8 cellular contexts compared by ENCODE assay signal in the genomic region with DNA sequence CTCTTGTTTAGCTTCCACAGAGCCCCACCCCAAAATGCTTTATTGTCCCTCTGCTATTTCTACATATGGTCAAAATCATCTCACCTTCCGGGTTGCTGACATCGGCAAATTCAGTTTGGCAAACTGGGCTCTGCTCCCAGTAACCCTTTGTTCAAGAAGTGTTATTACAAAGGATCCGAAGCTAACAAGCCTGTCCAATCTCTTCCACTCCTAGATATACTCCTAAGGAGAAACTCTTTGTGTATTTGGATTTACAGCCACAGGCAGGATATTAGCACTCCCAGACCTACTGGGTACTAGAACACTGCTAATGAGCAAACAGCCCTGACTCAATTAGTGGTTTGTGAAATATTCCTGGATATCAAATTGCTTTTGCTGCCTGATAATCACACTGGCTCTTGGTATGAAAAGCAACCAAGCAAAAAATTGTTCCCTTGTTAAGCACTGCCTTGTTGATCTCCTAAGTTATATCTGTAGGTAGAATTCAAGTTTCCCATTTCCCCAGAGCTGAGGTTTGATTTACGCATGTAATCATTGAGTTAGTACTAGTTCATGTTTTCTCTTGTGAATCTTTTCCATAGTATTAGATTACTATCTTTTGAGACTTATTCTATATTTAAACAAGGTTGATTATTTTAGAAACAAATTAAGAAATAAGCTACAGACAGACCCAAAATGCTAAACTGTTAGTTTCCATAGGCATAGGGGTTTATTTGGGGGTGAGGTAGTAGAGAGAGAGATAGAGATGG. TPM values are rescaled to one million over a fixed set of nuclear protein-coding genes. Genes with fewer than 3 reads are reported as not detected.
DNase-seq lines count a peak whose midpoint lies in the region; ATAC-seq and FAIRE-seq lines count a peak whose summit lies in the region.

No MANE protein-coding gene starts in this region.

- H2BK120ac ChIP-seq in neuronal stem cell (ENCODE audit: low read depth, low read length): no peak overlapping the region

- H3K36me3 ChIP-seq in mesodermal cell (ENCODE audit: control insufficient read depth, insufficient read depth, low read length) (peaks cover 16% of the 10 kb centered on the region), neuronal stem cell (replicated peaks in 1 of 2; ENCODE audit: control insufficient read depth in 2 of 2, insufficient read depth in 2 of 2, low read length in 2 of 2) (no peaks in the 10 kb centered on the region)

- no peak overlapping the region for H4K91ac ChIP-seq in neuronal stem cell (ENCODE audit: low read depth, low read length, poor library complexity)

- H2AK5ac ChIP-seq in neuronal stem cell (ENCODE audit: low read depth, low read length): no peak overlapping the region

- H3K27ac ChIP-seq in mesodermal cell (ENCODE audit: low read depth, low read length, severe bottlenecking) (no peak overlapping the region), neuronal stem cell (replicated peaks; ENCODE audit: low read length) (no peak overlapping the region)

- no peak overlapping the region for H3K23ac ChIP-seq in neuronal stem cell (ENCODE audit: low read depth, low read length, poor library complexity)

- DNase-seq in SHP77 (lab: John Stamatoyannopoulos, UW): peak; percentile 32 to 36
- DNase-seq in SHP77 treated with DMSO at 0.1 percent for 48 hours (lab: John Stamatoyannopoulos, UW): no peak
- peak; percentile 73 to 86 for DNase-seq in NCI-H526 (lab: John Stamatoyannopoulos, UW)
- DNase-seq in neuronal stem cell (ENCODE audit: low spot score): no peak
- DNase-seq in epidermal melanocyte (ENCODE audit: insufficient read length, low spot score): no peak

- 92% methylated on average over 2 of the region's 4 CpGs; no CpG with 5 or more reads in 1 of the 2 experiments for WGBS in mesodermal cell (ENCODE audit: insufficient coverage in 2 of 2), 2 experiments
- WGBS in neuronal stem cell (ENCODE audit: extremely low coverage in 2 of 2, insufficient read length in 2 of 2, insufficient replicate concordance in 1 of 2), 2 donors: no CpG with 5 or more reads among the region's 4 CpGs

- peak; percentile 82 for FAIRE-seq in colon (lab: Jason Lieb, UNC)

- no peak overlapping the region for H2BK15ac ChIP-seq in neuronal stem cell (ENCODE audit: low read length)

- peaks cover 3% of the 10 kb centered on the region for H3K79me1 ChIP-seq in neuronal stem cell (ENCODE audit: low read depth, low read length)

- H3K18ac ChIP-seq in neuronal stem cell (ENCODE audit: low read length): no peak overlapping the region

- H3K4ac ChIP-seq in neuronal stem cell (ENCODE audit: low read length): no peak overlapping the region

- H3K4me1 ChIP-seq in mesodermal cell (ENCODE audit: control insufficient read depth, insufficient read depth, low read length, poor library complexity, severe bottlenecking) (no peaks in the 10 kb centered on the region), neuronal stem cell (ENCODE audit: control insufficient read depth in 2 of 2, insufficient read depth in 1 of 2, low read depth in 1 of 2, low read length in 2 of 2) (peaks cover 9 to 21% of the 10 kb centered on the region in 2 donors)

- ATAC-seq in HG03378 (IDR thresholded peaks at IDR 0.05; ENCODE audit: unreplicated experiment): no peak

- no peak overlapping the region for H3K4me2 ChIP-seq in neuronal stem cell (ENCODE audit: insufficient read depth, low read length, poor library complexity, severe bottlenecking)

- no peak overlapping the region for H2BK12ac ChIP-seq in neuronal stem cell (ENCODE audit: low read length)

- H3K27me3 ChIP-seq in neuronal stem cell (ENCODE audit: control insufficient read depth in 3 of 3, insufficient read depth in 3 of 3, low read depth in 1 of 3, low read length in 3 of 3): peaks cover 0 to 23% (median 2%) of the 10 kb centered on the region in 3 experiments

- no peaks in the 10 kb centered on the region for H3K9me3 ChIP-seq in mesodermal cell (ENCODE audit: control insufficient read depth, low read length)
- no peaks in the 10 kb centered on the region for H3K9me3 ChIP-seq in neuronal stem cell (replicated peaks in 1 of 2; ENCODE audit: control insufficient read depth in 2 of 2, insufficient read depth in 1 of 2, low read depth in 1 of 2, low read length in 2 of 2)

- H2BK5ac ChIP-seq in neuronal stem cell (ENCODE audit: low read length): no peak overlapping the region

- H4K8ac ChIP-seq in neuronal stem cell (ENCODE audit: low read depth, low read length): no peak overlapping the region

- H3K4me3 ChIP-seq in mesodermal cell (ENCODE audit: extremely low read depth, insufficient read depth, low read length, poor library complexity, severe bottlenecking) (peak overlapping the region; percentile 86), neuronal stem cell (ENCODE audit: low read length in 2 of 2) (no peak overlapping the region)

- no peak overlapping the region for H3K9ac ChIP-seq in neuronal stem cell (ENCODE audit: low read depth, low read length, poor library complexity)

- no peak overlapping the region for H3K14ac ChIP-seq in neuronal stem cell (ENCODE audit: low read length)

- no peak overlapping the region for H2AFZ ChIP-seq in neuronal stem cell (ENCODE audit: low read length)

RNA-seq across cellular contexts. Expression of a gene that starts 3.8 kb away (rescaled TPM):
- 40.5 TPM for polyA plus RNA-seq in mesodermal cell (2013, experiment 1 of 2)
- 35.1 TPM for polyA plus RNA-seq in mesodermal cell (2013, experiment 2 of 2)
- polyA plus RNA-seq in neuronal stem cell (2013, experiment 1 of 2): 6.3 TPM
- polyA plus RNA-seq in neuronal stem cell (2013, experiment 2 of 2): 6.3 TPM

Comparison
In these comparisons a context has a peak if more than half of its experiments do, and no peak if none do; other contexts are left out.
1. DNase-seq: peak in SHP77 (2 of 2) and NCI-H526 (2 of 2); none in SHP77 treated with DMSO at 0.1 percent for 48 hours (single experiment), neuronal stem cell (single experiment) and epidermal melanocyte (single experiment).